Comparison of ENCODE assay signal across 8 cellular contexts in the genomic region with DNA sequence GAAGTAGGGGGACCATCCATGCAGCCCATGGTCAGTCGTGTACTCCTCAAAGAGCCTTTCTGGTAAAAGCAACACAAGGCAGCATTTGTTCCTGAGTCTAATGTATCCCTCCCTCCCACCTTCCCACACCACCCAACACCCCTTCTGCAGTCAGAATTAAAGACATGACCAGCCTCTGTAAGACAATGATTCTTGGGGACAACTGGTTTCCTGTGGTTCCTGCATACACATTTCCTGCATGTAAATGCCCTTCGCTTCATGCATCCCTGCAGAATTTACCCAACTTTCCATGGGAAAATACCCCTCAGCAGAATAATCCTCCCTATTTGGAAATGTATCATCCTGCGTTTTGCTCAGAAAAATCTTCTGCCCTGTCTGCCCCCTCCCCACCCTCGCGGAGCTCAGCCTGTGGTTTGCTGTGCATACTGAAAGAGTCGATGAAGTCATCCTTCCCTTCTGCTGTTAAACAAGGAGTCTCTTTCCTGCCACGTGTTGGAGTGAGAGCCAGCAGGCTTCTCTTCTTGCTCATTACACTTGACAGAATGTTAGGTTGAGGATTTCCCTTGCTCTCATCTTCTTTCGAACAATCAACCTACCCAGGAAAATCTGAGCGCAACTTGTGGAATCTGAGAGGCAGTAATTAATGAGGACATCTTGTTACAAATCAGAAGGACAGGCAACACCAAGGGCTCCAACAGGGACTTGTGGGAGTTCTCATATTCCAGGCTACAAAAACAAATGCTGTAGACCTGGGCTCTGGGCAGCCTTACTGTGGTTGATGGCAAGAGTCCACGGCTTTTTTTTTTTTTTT. TPM values are rescaled to one million over a fixed set of nuclear protein-coding genes. Genes with fewer than 3 reads are reported as not detected.
DNase-seq lines count a peak whose midpoint lies in the region; ATAC-seq and TF ChIP-seq lines count a peak whose summit lies in the region.

No MANE protein-coding gene starts in this region.

- H4K8ac ChIP-seq in neuronal stem cell (ENCODE audit: low read depth, low read length), result no peak overlapping the region

- peaks cover 4 to 10% of the 10 kb centered on the region in 2 donors for H3K4me1 ChIP-seq in neuronal stem cell (ENCODE audit: control insufficient read depth in 2 of 2, insufficient read depth in 1 of 2, low read depth in 1 of 2, low read length in 2 of 2)

- peak overlapping the region; percentile 80 for H2AFZ ChIP-seq in neuronal stem cell (ENCODE audit: low read length)

- H3K18ac ChIP-seq in neuronal stem cell (ENCODE audit: low read length), result no peak overlapping the region

- intact Hi-C loops in activated naive CD4-positive, alpha-beta T cell treated with anti-CD3 and anti-CD28 coated beads for 36 hours (cut with micrococcal nuclease), result loop anchor here (2.0 kb wide), 1 partner anchor 44 kb away; no protein-coding TSS in a partner anchor
- intact Hi-C loops in posterior vena cava (cut with DNase I), result no loop called here

- H2BK12ac ChIP-seq in neuronal stem cell (ENCODE audit: low read length), result no peak overlapping the region

- no peak overlapping the region for H2BK15ac ChIP-seq in neuronal stem cell (ENCODE audit: low read length)

- no peaks in the 10 kb centered on the region for H3K36me3 Mint-ChIP-seq in activated naive CD4-positive, alpha-beta T cell treated with anti-CD3 and anti-CD28 coated beads for 36 hours (ENCODE audit: low read depth)
- H3K36me3 Mint-ChIP-seq in effector memory CD8-positive, alpha-beta T cell (ENCODE audit: insufficient read depth), result peaks cover 4% of the 10 kb centered on the region

- H3K9me3 ChIP-seq in neuronal stem cell (replicated peaks in 1 of 2; ENCODE audit: control insufficient read depth in 2 of 2, insufficient read depth in 1 of 2, low read depth in 1 of 2, low read length in 2 of 2), result no peaks in the 10 kb centered on the region

- no peak overlapping the region for H3K4me2 ChIP-seq in neuronal stem cell (ENCODE audit: insufficient read depth, low read length, poor library complexity, severe bottlenecking)

- no peak overlapping the region for H2BK120ac ChIP-seq in neuronal stem cell (ENCODE audit: low read depth, low read length)

- no peak overlapping the region for H3K9ac ChIP-seq in neuronal stem cell (ENCODE audit: low read depth, low read length, poor library complexity)

- H4K91ac ChIP-seq in neuronal stem cell (ENCODE audit: low read depth, low read length, poor library complexity), result no peak overlapping the region

- no peaks in the 10 kb centered on the region for H3K79me1 ChIP-seq in neuronal stem cell (ENCODE audit: low read depth, low read length)

- no peaks in the 10 kb centered on the region for H3K9me3 Mint-ChIP-seq in activated naive CD4-positive, alpha-beta T cell treated with anti-CD3 and anti-CD28 coated beads for 36 hours
- no peaks in the 10 kb centered on the region for H3K9me3 Mint-ChIP-seq in effector memory CD8-positive, alpha-beta T cell

- H3K4me3 Mint-ChIP-seq in activated naive CD4-positive, alpha-beta T cell treated with anti-CD3 and anti-CD28 coated beads for 36 hours, result no peak overlapping the region
- peak overlapping the region in 1 of 2 donors; percentile 48 for H3K4me3 Mint-ChIP-seq in effector memory CD8-positive, alpha-beta T cell

- H3K14ac ChIP-seq in neuronal stem cell (ENCODE audit: low read length), result no peak overlapping the region

- no CpG with 5 or more reads among the region's 10 CpGs for WGBS in neuronal stem cell (ENCODE audit: extremely low coverage in 2 of 2, insufficient read length in 2 of 2, insufficient replicate concordance in 1 of 2), 2 donors

- peak; percentile 67 for ATAC-seq in HG03066 (IDR thresholded peaks at IDR 0.05; ENCODE audit: low read depth, unreplicated experiment)
- no peak for ATAC-seq in effector memory CD8-positive, alpha-beta T cell (replicated peaks)

- H3K27ac ChIP-seq in neuronal stem cell (replicated peaks; ENCODE audit: low read length), result no peak overlapping the region

- no peaks in the 10 kb centered on the region for H3K27me3 ChIP-seq in neuronal stem cell (ENCODE audit: control insufficient read depth in 3 of 3, insufficient read depth in 3 of 3, low read depth in 1 of 3, low read length in 3 of 3)

- no peak overlapping the region for H3K23ac ChIP-seq in neuronal stem cell (ENCODE audit: low read depth, low read length, poor library complexity)

- no peak for TF ChIP-seq CTCF in epithelial cell of esophagus (IDR thresholded peaks at IDR 0.05; ENCODE audit: insufficient read depth, low read depth, low read length, missing control alignments)

- H3K4me3 ChIP-seq in epithelial cell of esophagus (ENCODE audit: low read length) (no peak overlapping the region), neuronal stem cell (ENCODE audit: low read length in 2 of 2) (no peak overlapping the region)

- no peak overlapping the region for H3K4ac ChIP-seq in neuronal stem cell (ENCODE audit: low read length)

- no peak overlapping the region for H3K27ac Mint-ChIP-seq in activated naive CD4-positive, alpha-beta T cell treated with anti-CD3 and anti-CD28 coated beads for 36 hours
- H3K27ac Mint-ChIP-seq in effector memory CD8-positive, alpha-beta T cell, result no peak overlapping the region

- H3K27me3 Mint-ChIP-seq in activated naive CD4-positive, alpha-beta T cell treated with anti-CD3 and anti-CD28 coated beads for 36 hours (ENCODE audit: low read depth), result peaks cover 10% of the 10 kb centered on the region
- H3K27me3 Mint-ChIP-seq in effector memory CD8-positive, alpha-beta T cell, result peaks cover 63 to 79% of the 10 kb centered on the region in 2 donors

- CTCF ChIA-PET in activated naive CD4-positive, alpha-beta T cell treated with anti-CD3 and anti-CD28 coated beads for 36 hours (lab: Charles Lee), result interaction anchor here (1.2 kb wide), 1 partner anchor 53 kb away, joined by 4 read pairs; no protein-coding TSS in a partner anchor

- peaks cover 12% of the 10 kb centered on the region for H3K4me1 Mint-ChIP-seq in activated naive CD4-positive, alpha-beta T cell treated with anti-CD3 and anti-CD28 coated beads for 36 hours (ENCODE audit: low read depth)
- peaks cover 5 to 7% of the 10 kb centered on the region in 2 donors for H3K4me1 Mint-ChIP-seq in effector memory CD8-positive, alpha-beta T cell (ENCODE audit: low read depth in 2 of 2)

- no peaks in the 10 kb centered on the region for H3K36me3 ChIP-seq in neuronal stem cell (replicated peaks in 1 of 2; ENCODE audit: control insufficient read depth in 2 of 2, insufficient read depth in 2 of 2, low read length in 2 of 2)

- peak; percentile 76 for DNase-seq in activated naive CD4-positive, alpha-beta T cell treated with anti-CD3 and anti-CD28 coated beads for 36 hours
- DNase-seq in activated naive CD4-positive, alpha-beta T cell treated with Interleukin-2 at 50 U/mL for 16 hours, result no peak
- DNase-seq in SIG-M5 (lab: John Stamatoyannopoulos, UW) (peak; percentile 84), epithelial cell of esophagus (ENCODE audit: low read depth) (peak; percentile 34), neuronal stem cell (ENCODE audit: low spot score) (no peak), posterior vena cava (ENCODE audit: low spot score) (no peak)
- no peak for DNase-seq in effector memory CD8-positive, alpha-beta T cell

- H2BK5ac ChIP-seq in neuronal stem cell (ENCODE audit: low read length), result no peak overlapping the region

- no peak overlapping the region for H2AK5ac ChIP-seq in neuronal stem cell (ENCODE audit: low read depth, low read length)

RNA-seq across cellular contexts. Expression of a gene that starts 4.7 kb away (rescaled TPM):
- total RNA-seq in activated naive CD4-positive, alpha-beta T cell treated with anti-CD3 and anti-CD28 coated beads for 36 hours, result not detected
- 0.07 TPM for polyA plus RNA-seq in neuronal stem cell (2013, experiment 1 of 2)
- 0.10 TPM for polyA plus RNA-seq in neuronal stem cell (2013, experiment 2 of 2)
- under 1 TPM; 0.05 to 0.14 TPM for total RNA-seq in posterior vena cava

RNA-seq across cellular contexts. Expression of a gene that starts 49.1 kb away (rescaled TPM):
- total RNA-seq in activated naive CD4-positive, alpha-beta T cell treated with anti-CD3 and anti-CD28 coated beads for 36 hours, result 10 to 100 TPM; 48.8 to 51.2 TPM
- polyA plus RNA-seq in neuronal stem cell (2013, experiment 1 of 2), result 46.2 TPM
- 48.1 TPM for polyA plus RNA-seq in neuronal stem cell (2013, experiment 2 of 2)
- 10 to 100 TPM; 18.1 to 28.8 TPM for total RNA-seq in posterior vena cava

Comparison
In these comparisons a context has a peak if more than half of its experiments do, and no peak if none do; other contexts are left out.
1. DNase-seq: peak in activated naive CD4-positive, alpha-beta T cell treated with anti-CD3 and anti-CD28 coated beads for 36 hours (single experiment), SIG-M5 (single experiment) and epithelial cell of esophagus (single experiment); none in activated naive CD4-positive, alpha-beta T cell treated with Interleukin-2 at 50 U/mL for 16 hours (single experiment), neuronal stem cell (single experiment), effector memory CD8-positive, alpha-beta T cell (0 of 3) and posterior vena cava (single experiment).